In the genomic region with DNA sequence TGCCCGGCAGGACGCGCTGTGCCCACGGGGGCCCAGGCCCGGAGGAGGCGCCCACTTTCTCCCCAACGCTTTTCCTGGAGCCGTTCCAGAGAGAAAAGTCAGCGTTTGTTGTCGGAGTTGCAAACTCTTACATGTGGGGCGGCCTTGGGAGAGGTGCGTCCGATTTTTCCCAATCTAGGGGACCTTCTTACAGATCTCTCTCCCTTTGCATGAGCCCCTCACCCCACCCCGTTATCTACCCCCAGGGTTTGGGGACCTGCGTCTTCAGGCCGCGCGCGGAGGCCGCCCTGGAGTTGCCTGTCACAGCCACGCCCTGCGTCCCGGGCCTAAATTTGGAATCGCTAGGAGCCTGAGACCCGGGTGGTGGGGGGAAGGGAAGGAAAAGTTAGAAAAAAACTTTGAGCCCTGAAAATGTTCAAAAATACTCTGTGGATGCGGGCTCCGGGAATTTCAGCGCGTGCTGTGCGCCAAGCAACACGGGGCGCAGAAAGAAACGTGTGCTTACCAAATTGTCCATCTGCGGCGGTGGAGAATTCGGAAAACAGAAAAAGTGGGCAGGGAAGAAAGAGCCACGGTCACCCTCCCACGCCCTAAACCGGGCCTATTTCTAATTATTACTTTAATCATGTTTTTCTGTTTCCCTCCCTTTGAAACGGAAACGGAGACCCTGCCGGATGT, we compare ENCODE assay signal across 1 cellular context.
A peak's percentile ranks its signal among the peaks of the same experiment; 100 is the strongest.
TF ChIP-seq lines count a peak whose summit lies in the region.

No MANE protein-coding gene starts in this region.

TF ChIP-seq in HepG2, 621 proteins besides CTCF, POLR2A, EP300 and RAD21 (continued from another document and continues in another):
- TF ChIP-seq, protein P1, sequence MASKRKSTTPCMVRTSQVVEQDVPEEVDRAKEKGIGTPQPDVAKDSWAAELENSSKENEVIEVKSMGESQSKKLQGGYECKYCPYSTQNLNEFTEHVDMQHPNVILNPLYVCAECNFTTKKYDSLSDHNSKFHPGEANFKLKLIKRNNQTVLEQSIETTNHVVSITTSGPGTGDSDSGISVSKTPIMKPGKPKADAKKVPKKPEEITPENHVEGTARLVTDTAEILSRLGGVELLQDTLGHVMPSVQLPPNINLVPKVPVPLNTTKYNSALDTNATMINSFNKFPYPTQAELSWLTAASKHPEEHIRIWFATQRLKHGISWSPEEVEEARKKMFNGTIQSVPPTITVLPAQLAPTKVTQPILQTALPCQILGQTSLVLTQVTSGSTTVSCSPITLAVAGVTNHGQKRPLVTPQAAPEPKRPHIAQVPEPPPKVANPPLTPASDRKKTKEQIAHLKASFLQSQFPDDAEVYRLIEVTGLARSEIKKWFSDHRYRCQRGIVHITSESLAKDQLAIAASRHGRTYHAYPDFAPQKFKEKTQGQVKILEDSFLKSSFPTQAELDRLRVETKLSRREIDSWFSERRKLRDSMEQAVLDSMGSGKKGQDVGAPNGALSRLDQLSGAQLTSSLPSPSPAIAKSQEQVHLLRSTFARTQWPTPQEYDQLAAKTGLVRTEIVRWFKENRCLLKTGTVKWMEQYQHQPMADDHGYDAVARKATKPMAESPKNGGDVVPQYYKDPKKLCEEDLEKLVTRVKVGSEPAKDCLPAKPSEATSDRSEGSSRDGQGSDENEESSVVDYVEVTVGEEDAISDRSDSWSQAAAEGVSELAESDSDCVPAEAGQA (IDR thresholded peaks at IDR 0.05; ENCODE audit: low read depth) = no peak
- TF ChIP-seq, protein P1 (CRISPR knock-in tag; IDR thresholded peaks at IDR 0.05; ENCODE audit: borderline replicate concordance) = no peak
- TF ChIP-seq ZNF44 (CRISPR knock-in tag; IDR thresholded peaks at IDR 0.05) (no peak), SNRNP70 (IDR thresholded peaks at IDR 0.05; ENCODE audit: low read depth, low read length) (no peak), ZNF850 (CRISPR knock-in tag; conservative IDR thresholded peaks at IDR 0.05) (no peak), ZNF607 (CRISPR knock-in tag; IDR thresholded peaks at IDR 0.05; ENCODE audit: borderline replicate concordance) (no peak), ZNF605 (CRISPR knock-in tag; IDR thresholded peaks at IDR 0.05) (peak; percentile 71), ZSCAN21 (CRISPR knock-in tag; IDR thresholded peaks at IDR 0.05; ENCODE audit: borderline replicate concordance) (peak; percentile 60; the same call in 1 of the 2 replicates), ARNT2 (CRISPR knock-in tag; IDR thresholded peaks at IDR 0.05; ENCODE audit: low read depth) (0 out of 2 replicates have a peak, but pooled peaks have one; percentile 18), HOXA9 (CRISPR knock-in tag; IDR thresholded peaks at IDR 0.05; ENCODE audit: borderline replicate concordance) (no peak), HHEX (CRISPR knock-in tag; IDR thresholded peaks at IDR 0.05) (no peak), RBFOX2 (IDR thresholded peaks at IDR 0.05; ENCODE audit: low read depth, low read length) (peak; percentile 51), REPIN1 (CRISPR knock-in tag; IDR thresholded peaks at IDR 0.05; ENCODE audit: borderline replicate concordance, low read depth) (no peak), ZNF883 (CRISPR knock-in tag; IDR thresholded peaks at IDR 0.05; ENCODE audit: not compliant biosample characterization) (peak; percentile 12), TCF7 (IDR thresholded peaks at IDR 0.05; ENCODE audit: low read depth) (no peak), TBX2 (CRISPR knock-in tag; IDR thresholded peaks at IDR 0.05; ENCODE audit: borderline replicate concordance) (no peak), MYNN (CRISPR knock-in tag; IDR thresholded peaks at IDR 0.05; ENCODE audit: low read depth) (no peak), ZSCAN31 (CRISPR knock-in tag; IDR thresholded peaks at IDR 0.05; ENCODE audit: low read depth) (peak; percentile 28; the same call in 1 of the 2 replicates), FOXC1 (CRISPR knock-in tag; IDR thresholded peaks at IDR 0.05; ENCODE audit: borderline replicate concordance) (no peak), PRMT3 (CRISPR knock-in tag; IDR thresholded peaks at IDR 0.05; ENCODE audit: borderline replicate concordance, low read depth) (no peak), ZFY (CRISPR knock-in tag; IDR thresholded peaks at IDR 0.05) (peak; percentile 25; the same call in 1 of the 2 replicates), SALL1 (CRISPR knock-in tag; IDR thresholded peaks at IDR 0.05) (no peak), ARNT (IDR thresholded peaks at IDR 0.05) (no peak), ZNF124 (CRISPR knock-in tag; IDR thresholded peaks at IDR 0.05) (no peak)
- TF ChIP-seq, protein P2, sequence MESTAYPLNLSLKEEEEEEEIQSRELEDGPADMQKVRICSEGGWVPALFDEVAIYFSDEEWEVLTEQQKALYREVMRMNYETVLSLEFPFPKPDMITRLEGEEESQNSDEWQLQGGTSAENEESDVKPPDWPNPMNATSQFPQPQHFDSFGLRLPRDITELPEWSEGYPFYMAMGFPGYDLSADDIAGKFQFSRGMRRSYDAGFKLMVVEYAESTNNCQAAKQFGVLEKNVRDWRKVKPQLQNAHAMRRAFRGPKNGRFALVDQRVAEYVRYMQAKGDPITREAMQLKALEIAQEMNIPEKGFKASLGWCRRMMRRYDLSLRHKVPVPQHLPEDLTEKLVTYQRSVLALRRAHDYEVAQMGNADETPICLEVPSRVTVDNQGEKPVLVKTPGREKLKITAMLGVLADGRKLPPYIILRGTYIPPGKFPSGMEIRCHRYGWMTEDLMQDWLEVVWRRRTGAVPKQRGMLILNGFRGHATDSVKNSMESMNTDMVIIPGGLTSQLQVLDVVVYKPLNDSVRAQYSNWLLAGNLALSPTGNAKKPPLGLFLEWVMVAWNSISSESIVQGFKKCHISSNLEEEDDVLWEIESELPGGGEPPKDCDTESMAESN (CRISPR knock-in tag; conservative IDR thresholded peaks at IDR 0.05) = no peak
- TF ChIP-seq, protein P3, sequence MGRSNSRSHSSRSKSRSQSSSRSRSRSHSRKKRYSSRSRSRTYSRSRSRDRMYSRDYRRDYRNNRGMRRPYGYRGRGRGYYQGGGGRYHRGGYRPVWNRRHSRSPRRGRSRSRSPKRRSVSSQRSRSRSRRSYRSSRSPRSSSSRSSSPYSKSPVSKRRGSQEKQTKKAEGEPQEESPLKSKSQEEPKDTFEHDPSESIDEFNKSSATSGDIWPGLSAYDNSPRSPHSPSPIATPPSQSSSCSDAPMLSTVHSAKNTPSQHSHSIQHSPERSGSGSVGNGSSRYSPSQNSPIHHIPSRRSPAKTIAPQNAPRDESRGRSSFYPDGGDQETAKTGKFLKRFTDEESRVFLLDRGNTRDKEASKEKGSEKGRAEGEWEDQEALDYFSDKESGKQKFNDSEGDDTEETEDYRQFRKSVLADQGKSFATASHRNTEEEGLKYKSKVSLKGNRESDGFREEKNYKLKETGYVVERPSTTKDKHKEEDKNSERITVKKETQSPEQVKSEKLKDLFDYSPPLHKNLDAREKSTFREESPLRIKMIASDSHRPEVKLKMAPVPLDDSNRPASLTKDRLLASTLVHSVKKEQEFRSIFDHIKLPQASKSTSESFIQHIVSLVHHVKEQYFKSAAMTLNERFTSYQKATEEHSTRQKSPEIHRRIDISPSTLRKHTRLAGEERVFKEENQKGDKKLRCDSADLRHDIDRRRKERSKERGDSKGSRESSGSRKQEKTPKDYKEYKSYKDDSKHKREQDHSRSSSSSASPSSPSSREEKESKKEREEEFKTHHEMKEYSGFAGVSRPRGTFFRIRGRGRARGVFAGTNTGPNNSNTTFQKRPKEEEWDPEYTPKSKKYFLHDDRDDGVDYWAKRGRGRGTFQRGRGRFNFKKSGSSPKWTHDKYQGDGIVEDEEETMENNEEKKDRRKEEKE (IDR thresholded peaks at IDR 0.05) = no peak
- TF ChIP-seq, protein P4, sequence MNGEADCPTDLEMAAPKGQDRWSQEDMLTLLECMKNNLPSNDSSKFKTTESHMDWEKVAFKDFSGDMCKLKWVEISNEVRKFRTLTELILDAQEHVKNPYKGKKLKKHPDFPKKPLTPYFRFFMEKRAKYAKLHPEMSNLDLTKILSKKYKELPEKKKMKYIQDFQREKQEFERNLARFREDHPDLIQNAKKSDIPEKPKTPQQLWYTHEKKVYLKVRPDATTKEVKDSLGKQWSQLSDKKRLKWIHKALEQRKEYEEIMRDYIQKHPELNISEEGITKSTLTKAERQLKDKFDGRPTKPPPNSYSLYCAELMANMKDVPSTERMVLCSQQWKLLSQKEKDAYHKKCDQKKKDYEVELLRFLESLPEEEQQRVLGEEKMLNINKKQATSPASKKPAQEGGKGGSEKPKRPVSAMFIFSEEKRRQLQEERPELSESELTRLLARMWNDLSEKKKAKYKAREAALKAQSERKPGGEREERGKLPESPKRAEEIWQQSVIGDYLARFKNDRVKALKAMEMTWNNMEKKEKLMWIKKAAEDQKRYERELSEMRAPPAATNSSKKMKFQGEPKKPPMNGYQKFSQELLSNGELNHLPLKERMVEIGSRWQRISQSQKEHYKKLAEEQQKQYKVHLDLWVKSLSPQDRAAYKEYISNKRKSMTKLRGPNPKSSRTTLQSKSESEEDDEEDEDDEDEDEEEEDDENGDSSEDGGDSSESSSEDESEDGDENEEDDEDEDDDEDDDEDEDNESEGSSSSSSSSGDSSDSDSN (CRISPR knock-in tag; IDR thresholded peaks at IDR 0.05) = peak; percentile 40; the same call in 1 of the 2 replicates
- TF ChIP-seq, protein P5, sequence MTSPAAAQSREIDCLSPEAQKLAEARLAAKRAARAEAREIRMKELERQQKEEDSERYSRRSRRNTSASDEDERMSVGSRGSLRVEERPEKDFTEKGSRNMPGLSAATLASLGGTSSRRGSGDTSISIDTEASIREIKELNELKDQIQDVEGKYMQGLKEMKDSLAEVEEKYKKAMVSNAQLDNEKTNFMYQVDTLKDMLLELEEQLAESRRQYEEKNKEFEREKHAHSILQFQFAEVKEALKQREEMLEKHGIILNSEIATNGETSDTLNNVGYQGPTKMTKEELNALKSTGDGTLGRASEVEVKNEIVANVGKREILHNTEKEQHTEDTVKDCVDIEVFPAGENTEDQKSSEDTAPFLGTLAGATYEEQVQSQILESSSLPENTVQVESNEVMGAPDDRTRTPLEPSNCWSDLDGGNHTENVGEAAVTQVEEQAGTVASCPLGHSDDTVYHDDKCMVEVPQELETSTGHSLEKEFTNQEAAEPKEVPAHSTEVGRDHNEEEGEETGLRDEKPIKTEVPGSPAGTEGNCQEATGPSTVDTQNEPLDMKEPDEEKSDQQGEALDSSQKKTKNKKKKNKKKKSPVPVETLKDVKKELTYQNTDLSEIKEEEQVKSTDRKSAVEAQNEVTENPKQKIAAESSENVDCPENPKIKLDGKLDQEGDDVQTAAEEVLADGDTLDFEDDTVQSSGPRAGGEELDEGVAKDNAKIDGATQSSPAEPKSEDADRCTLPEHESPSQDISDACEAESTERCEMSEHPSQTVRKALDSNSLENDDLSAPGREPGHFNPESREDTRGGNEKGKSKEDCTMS (CRISPR knock-in tag; conservative IDR thresholded peaks at IDR 0.05) = no peak
- TF ChIP-seq, protein P6, sequence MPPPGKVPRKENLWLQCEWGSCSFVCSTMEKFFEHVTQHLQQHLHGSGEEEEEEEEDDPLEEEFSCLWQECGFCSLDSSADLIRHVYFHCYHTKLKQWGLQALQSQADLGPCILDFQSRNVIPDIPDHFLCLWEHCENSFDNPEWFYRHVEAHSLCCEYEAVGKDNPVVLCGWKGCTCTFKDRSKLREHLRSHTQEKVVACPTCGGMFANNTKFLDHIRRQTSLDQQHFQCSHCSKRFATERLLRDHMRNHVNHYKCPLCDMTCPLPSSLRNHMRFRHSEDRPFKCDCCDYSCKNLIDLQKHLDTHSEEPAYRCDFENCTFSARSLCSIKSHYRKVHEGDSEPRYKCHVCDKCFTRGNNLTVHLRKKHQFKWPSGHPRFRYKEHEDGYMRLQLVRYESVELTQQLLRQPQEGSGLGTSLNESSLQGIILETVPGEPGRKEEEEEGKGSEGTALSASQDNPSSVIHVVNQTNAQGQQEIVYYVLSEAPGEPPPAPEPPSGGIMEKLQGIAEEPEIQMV (CRISPR knock-in tag; IDR thresholded peaks at IDR 0.05; ENCODE audit: low read depth) = no peak
- TF ChIP-seq, protein P7, sequence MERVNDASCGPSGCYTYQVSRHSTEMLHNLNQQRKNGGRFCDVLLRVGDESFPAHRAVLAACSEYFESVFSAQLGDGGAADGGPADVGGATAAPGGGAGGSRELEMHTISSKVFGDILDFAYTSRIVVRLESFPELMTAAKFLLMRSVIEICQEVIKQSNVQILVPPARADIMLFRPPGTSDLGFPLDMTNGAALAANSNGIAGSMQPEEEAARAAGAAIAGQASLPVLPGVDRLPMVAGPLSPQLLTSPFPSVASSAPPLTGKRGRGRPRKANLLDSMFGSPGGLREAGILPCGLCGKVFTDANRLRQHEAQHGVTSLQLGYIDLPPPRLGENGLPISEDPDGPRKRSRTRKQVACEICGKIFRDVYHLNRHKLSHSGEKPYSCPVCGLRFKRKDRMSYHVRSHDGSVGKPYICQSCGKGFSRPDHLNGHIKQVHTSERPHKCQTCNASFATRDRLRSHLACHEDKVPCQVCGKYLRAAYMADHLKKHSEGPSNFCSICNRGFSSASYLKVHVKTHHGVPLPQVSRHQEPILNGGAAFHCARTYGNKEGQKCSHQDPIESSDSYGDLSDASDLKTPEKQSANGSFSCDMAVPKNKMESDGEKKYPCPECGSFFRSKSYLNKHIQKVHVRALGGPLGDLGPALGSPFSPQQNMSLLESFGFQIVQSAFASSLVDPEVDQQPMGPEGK (CRISPR knock-in tag; IDR thresholded peaks at IDR 0.05) = no peak
- TF ChIP-seq, protein P8, sequence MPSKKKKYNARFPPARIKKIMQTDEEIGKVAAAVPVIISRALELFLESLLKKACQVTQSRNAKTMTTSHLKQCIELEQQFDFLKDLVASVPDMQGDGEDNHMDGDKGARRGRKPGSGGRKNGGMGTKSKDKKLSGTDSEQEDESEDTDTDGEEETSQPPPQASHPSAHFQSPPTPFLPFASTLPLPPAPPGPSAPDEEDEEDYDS (CRISPR knock-in tag; IDR thresholded peaks at IDR 0.05) = no peak
- TF ChIP-seq, protein P9, sequence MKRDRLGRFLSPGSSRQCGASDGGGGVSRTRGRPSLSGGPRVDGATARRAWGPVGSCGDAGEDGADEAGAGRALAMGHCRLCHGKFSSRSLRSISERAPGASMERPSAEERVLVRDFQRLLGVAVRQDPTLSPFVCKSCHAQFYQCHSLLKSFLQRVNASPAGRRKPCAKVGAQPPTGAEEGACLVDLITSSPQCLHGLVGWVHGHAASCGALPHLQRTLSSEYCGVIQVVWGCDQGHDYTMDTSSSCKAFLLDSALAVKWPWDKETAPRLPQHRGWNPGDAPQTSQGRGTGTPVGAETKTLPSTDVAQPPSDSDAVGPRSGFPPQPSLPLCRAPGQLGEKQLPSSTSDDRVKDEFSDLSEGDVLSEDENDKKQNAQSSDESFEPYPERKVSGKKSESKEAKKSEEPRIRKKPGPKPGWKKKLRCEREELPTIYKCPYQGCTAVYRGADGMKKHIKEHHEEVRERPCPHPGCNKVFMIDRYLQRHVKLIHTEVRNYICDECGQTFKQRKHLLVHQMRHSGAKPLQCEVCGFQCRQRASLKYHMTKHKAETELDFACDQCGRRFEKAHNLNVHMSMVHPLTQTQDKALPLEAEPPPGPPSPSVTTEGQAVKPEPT (CRISPR knock-in tag; IDR thresholded peaks at IDR 0.05; ENCODE audit: low read depth) = no peak
